Comparison of ENCODE assay signal across 29 cellular contexts in genomic region chr1:177849588-177849987, GRCh38.
"Had no signal": no experiment of that assay in that cellular context is flagged by ENCODE, and none has a peak within 500 bp of the region (broad histone marks: within the 10 kb centered on the region; RNA-seq: fewer than 3 reads in every experiment).

No MANE protein-coding gene starts in this region.

- FAIRE-seq: endometrium, islet of Langerhans had no signal

- ATAC-seq: effector memory CD8-positive, alpha-beta T cell; left lung; mucosa of descending colon; natural killer cell treated with Interleukin-12 subunit alpha and Interleukin-12 subunit beta and Interleukin-15 and Interleukin-18, amount 100 ng/mL, for 72 hours; sciatic nerve; stimulated activated effector memory CD8-positive, alpha-beta T cell treated with anti-CD3 and anti-CD28 coated beads, Interleukin-12 subunit alpha, Interleukin-12 subunit beta, amount 100 ng/mL, for 72 hours had no signal

- H3K9me3 ChIP-seq: esophagus squamous epithelium, heart right ventricle, left lung, mucosa of descending colon, prostate gland, right atrium auricular region, stomach, testis, tibial artery had no signal

- H3K4me3 ChIP-seq: esophagus squamous epithelium, heart right ventricle, left lung, mucosa of descending colon, neural progenitor cell, prostate gland, right atrium auricular region, smooth muscle cell, stomach, testis, tibial artery had no signal

- H2AFZ ChIP-seq: neural progenitor cell had no signal

- H3K27ac ChIP-seq: esophagus squamous epithelium, heart right ventricle, left lung, neural progenitor cell, prostate gland, right atrium auricular region, stomach, testis, tibial artery had no signal

- H3K9ac ChIP-seq: neural progenitor cell had no signal

- H3K36me3 ChIP-seq: esophagus squamous epithelium, heart right ventricle, left lung, neural progenitor cell, prostate gland, right atrium auricular region, stomach, tibial artery had no signal

- H3K27me3 ChIP-seq: esophagus squamous epithelium, heart right ventricle, left lung, neural progenitor cell, right atrium auricular region, stomach, testis, tibial artery had no signal

- H3K4me1 ChIP-seq: esophagus squamous epithelium, heart right ventricle, left lung, neural progenitor cell, prostate gland, right atrium auricular region, stomach, testis, tibial artery had no signal

- H3K4me2 ChIP-seq: neural progenitor cell, smooth muscle cell had no signal

- DNase-seq: cortex of kidney; effector memory CD8-positive, alpha-beta T cell; erythroblast; esophagus squamous epithelium; foreskin melanocyte; glutamatergic neuron; heart right ventricle; hippocampal formation; left cardiac atrium; left lung; mesenchymal stem cell; mucosa of descending colon; naive B cell; stimulated activated CD4-positive, alpha-beta T cell treated with anti-CD3 and anti-CD28 coated beads, Interleukin-12 subunit alpha, Interleukin-12 subunit beta, amount 100 ng/mL, for 4 hours; stimulated activated CD4-positive, alpha-beta T cell treated with anti-CD3 and anti-CD28 coated beads, Interleukin-1b, Interleukin-23, amount 100 ng/mL, for 48 hours; stimulated activated CD4-positive, alpha-beta T cell treated with anti-CD3 and anti-CD28 coated beads, Interleukin-4, amount 100 ng/mL, for 24 hours; stimulated activated naive CD4-positive, alpha-beta T cell treated with Interleukin-2 at 50 U/mL for 16 hours; stomach; testis; tibial artery had no signal
